ENCODE assay signal across 18 cellular contexts in the genomic region with DNA sequence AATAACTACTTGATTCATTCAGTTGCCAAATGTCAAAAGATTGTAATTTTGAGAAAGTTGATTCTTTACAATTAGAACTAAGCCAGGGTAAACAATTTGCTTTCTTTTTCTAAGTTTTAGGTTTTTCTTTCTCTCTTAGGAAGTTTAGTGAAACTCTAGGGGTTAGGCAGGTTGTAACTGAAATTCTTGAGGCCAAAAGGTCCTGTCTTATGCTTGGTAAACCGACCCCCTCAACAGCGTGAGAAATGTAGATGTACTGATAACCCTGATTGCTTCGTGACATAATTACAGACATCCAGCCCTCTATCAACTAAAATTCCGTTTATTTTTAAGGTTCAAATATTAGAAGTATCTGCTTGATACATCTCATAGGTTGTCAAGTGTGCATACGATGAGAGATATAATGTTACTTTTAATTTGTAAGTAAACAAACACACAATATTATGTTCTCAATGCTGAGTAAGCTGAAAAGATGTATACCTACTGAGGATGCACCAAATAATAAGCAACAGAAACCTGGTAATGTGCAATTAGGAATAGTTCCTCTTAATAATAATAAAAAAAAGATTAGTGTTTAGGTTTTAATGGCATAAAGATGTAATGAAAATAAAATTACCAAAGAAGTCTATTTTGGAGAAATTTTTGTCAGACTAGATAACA. TPM values are rescaled to one million over a fixed set of nuclear protein-coding genes. Genes with fewer than 3 reads are reported as not detected.
DNase-seq lines count a peak whose midpoint lies in the region; ATAC-seq, FAIRE-seq and TF ChIP-seq lines count a peak whose summit lies in the region.
"Had no signal": no experiment of that assay in that cellular context is flagged by ENCODE, and none has a peak within 500 bp of the region (broad histone marks: within the 10 kb centered on the region; RNA-seq: fewer than 3 reads in every experiment).

No MANE protein-coding gene starts in this region.

- DNase-seq in activated CD8-positive, alpha-beta memory T cell treated with anti-CD3 and anti-CD28 coated beads, Interleukin-2, amount 10 ng/mL, durations not matched to agents 7 days and 5 days, result no peak
- DNase-seq in activated CD8-positive, alpha-beta memory T cell treated with anti-CD3 and anti-CD28 coated beads, Interleukin-2, amount 50 U/mL, for 4 hours, result no peak
- no peak for DNase-seq in HFFc6
- DNase-seq in neural progenitor cell (ENCODE audit: low spot score), result no peak
- DNase-seq in COLO668 (lab: John Stamatoyannopoulos, UW; ENCODE audit: unreplicated experiment), result no peak
- no peak for DNase-seq in D721Med (ENCODE audit: insufficient read length, low spot score)
- no peak for DNase-seq in substantia nigra (lab: John Stamatoyannopoulos, UW)
- DNase-seq: Calu3, IMR-90, NCI-H146, NCI-H345, NCI-H69, Peyer's patch, SHP77 had no signal

- CTCF ChIA-PET in activated CD8-positive, alpha-beta memory T cell treated with anti-CD3 and anti-CD28 coated beads, Interleukin-2, amount 10 ng/mL, durations not matched to agents 7 days and 5 days (lab: Charles Lee), result interaction anchor here (1.1 to 1.5 kb wide), 3 partner anchors 60 to 540 kb away, joined by 3 to 5 read pairs (median 3); no protein-coding TSS in a partner anchor

- H3K9me3 ChIP-seq in neural progenitor cell (ENCODE audit: low read depth), result no peaks in the 10 kb centered on the region
- H3K9me3 ChIP-seq: Peyer's patch had no signal

- peaks cover 45% of the 10 kb centered on the region for H4K20me1 ChIP-seq in neural progenitor cell (ENCODE audit: low read depth)

- TF ChIP-seq CTCF in HFFc6 (IDR thresholded peaks at IDR 0.05) (no peak), VCaP (conservative IDR thresholded peaks at IDR 0.05) (no peak), neural progenitor cell (IDR thresholded peaks at IDR 0.05) (no peak), D721Med (IDR thresholded peaks at IDR 0.05; ENCODE audit: insufficient read depth, missing control alignments) (no peak)

- peaks cover 5% of the 10 kb centered on the region for H3F3A ChIP-seq in neural progenitor cell (ENCODE audit: low read depth)

- H3K4me1 Mint-ChIP-seq in activated CD8-positive, alpha-beta memory T cell treated with anti-CD3 and anti-CD28 coated beads, Interleukin-2, amount 10 ng/mL, durations not matched to agents 7 days and 5 days, result peaks cover 47% of the 10 kb centered on the region
- H3K4me1 Mint-ChIP-seq in HFFc6 (ENCODE audit: low read depth), result peaks cover 49% of the 10 kb centered on the region
- peaks cover 13% of the 10 kb centered on the region for H3K4me1 Mint-ChIP-seq in neural progenitor cell

- FAIRE-seq in D721Med (lab: Jason Lieb, UNC), result no peak
- FAIRE-seq: A204.1, H54 had no signal

- H3K27ac Mint-ChIP-seq in activated CD8-positive, alpha-beta memory T cell treated with anti-CD3 and anti-CD28 coated beads, Interleukin-2, amount 10 ng/mL, durations not matched to agents 7 days and 5 days, result peak overlapping the region; percentile 55
- H3K27ac Mint-ChIP-seq in HFFc6 (peak overlapping the region; percentile 43; the same call in 1 of the 2 replicates), neural progenitor cell (no peak overlapping the region)
- H3K27ac Mint-ChIP-seq: CD14-positive monocyte had no signal

- H3K4me3 Mint-ChIP-seq in activated CD8-positive, alpha-beta memory T cell treated with anti-CD3 and anti-CD28 coated beads, Interleukin-2, amount 10 ng/mL, durations not matched to agents 7 days and 5 days, result no peak overlapping the region
- H3K4me3 Mint-ChIP-seq in HFFc6 (no peak overlapping the region), neural progenitor cell (no peak overlapping the region)
- H3K4me3 Mint-ChIP-seq: CD14-positive monocyte had no signal

- no peaks in the 10 kb centered on the region for H3K27me3 ChIP-seq in neural progenitor cell
- H3K27me3 ChIP-seq: Peyer's patch had no signal

- no peaks in the 10 kb centered on the region for H3K9me3 Mint-ChIP-seq in activated CD8-positive, alpha-beta memory T cell treated with anti-CD3 and anti-CD28 coated beads, Interleukin-2, amount 10 ng/mL, durations not matched to agents 7 days and 5 days (ENCODE audit: low read depth)
- no peaks in the 10 kb centered on the region for H3K9me3 Mint-ChIP-seq in HFFc6
- H3K9me3 Mint-ChIP-seq in neural progenitor cell, result peaks cover 5% of the 10 kb centered on the region

- peaks cover 16% of the 10 kb centered on the region for H3K4me1 ChIP-seq in neural progenitor cell

- peaks cover 100% of the 10 kb centered on the region for H3K79me2 ChIP-seq in neural progenitor cell (ENCODE audit: low read depth)

- no peak overlapping the region for H3K9ac ChIP-seq in neural progenitor cell

- peak; percentile 39 for ATAC-seq in activated CD8-positive, alpha-beta memory T cell treated with anti-CD3 and anti-CD28 coated beads, Interleukin-2, amount 10 ng/mL, durations not matched to agents 7 days and 5 days

- no peak overlapping the region for H2AFZ ChIP-seq in neural progenitor cell (replicated peaks)

- H3K36me3 Mint-ChIP-seq in activated CD8-positive, alpha-beta memory T cell treated with anti-CD3 and anti-CD28 coated beads, Interleukin-2, amount 10 ng/mL, durations not matched to agents 7 days and 5 days, result peaks cover 22% of the 10 kb centered on the region
- H3K36me3 Mint-ChIP-seq in HFFc6 (ENCODE audit: low read depth), result no peaks in the 10 kb centered on the region
- H3K36me3 Mint-ChIP-seq in neural progenitor cell, result peaks cover 5% of the 10 kb centered on the region

- H3K4me3 ChIP-seq in neural progenitor cell, result no peak overlapping the region
- H3K4me3 ChIP-seq: Peyer's patch had no signal

- no peaks in the 10 kb centered on the region for H3K27me3 Mint-ChIP-seq in activated CD8-positive, alpha-beta memory T cell treated with anti-CD3 and anti-CD28 coated beads, Interleukin-2, amount 10 ng/mL, durations not matched to agents 7 days and 5 days
- H3K27me3 Mint-ChIP-seq in HFFc6 (ENCODE audit: insufficient read depth) (no peaks in the 10 kb centered on the region), neural progenitor cell (ENCODE audit: insufficient read depth, low read depth) (peaks cover 4% of the 10 kb centered on the region)

- no peaks in the 10 kb centered on the region for H3K36me3 ChIP-seq in neural progenitor cell
- H3K36me3 ChIP-seq: Peyer's patch had no signal

- H3K27ac ChIP-seq in VCaP, result peak overlapping the region; percentile 58; the same call in 1 of the 2 replicates
- peak overlapping the region; percentile 35 for H3K27ac ChIP-seq in neural progenitor cell
- no peak overlapping the region for H3K27ac ChIP-seq in substantia nigra (ENCODE audit: low read depth, low read length, poor library complexity, severe bottlenecking)
- H3K27ac ChIP-seq: Peyer's patch had no signal

- no peak overlapping the region for H3K4me2 ChIP-seq in neural progenitor cell

RNA-seq across cellular contexts. Expression of a gene that starts 7.2 kb away (rescaled TPM):
- total RNA-seq in activated CD8-positive, alpha-beta memory T cell treated with anti-CD3 and anti-CD28 coated beads, Interleukin-2, amount 10 ng/mL, durations not matched to agents 7 days and 5 days, result 100 to 1,000 TPM; 114 to 161 TPM
- 10 to 100 TPM; 59.5 to 70.4 (median 63.8) TPM for total RNA-seq in HFFc6 (2021; fragmentation: NEBNext Ultra II Directional; extraction: Animal tissue kit (Norgen Biotek cat#: 25700))
- total RNA-seq in neural progenitor cell (ENCODE audit: low replicate concordance), result 112 and 131 TPM in 2 replicates
